ENCODE assay signal across 8 cellular contexts in genomic region chr17:45585037-45585437, GRCh38.
A peak's percentile ranks its signal among the peaks of the same experiment; 100 is the strongest.
DNase-seq lines count a peak whose midpoint lies in the region; ATAC-seq lines count a peak whose summit lies in the region.
"Not testable (repeated sequence)": the region's sequence is repeated elsewhere in the genome, so short reads cannot be mapped to it uniquely, and the experiment has no call there.

No MANE protein-coding gene starts in this region.

- H3K36me3 ChIP-seq in BLaER1 treated with 17β-estradiol and CSF1 and Interleukin-3, amounts not matched to agents 10 nM and 100 nM: peaks cover 4 to 22% (median 19%) of the 10 kb centered on the region in 11 experiments; a peak in 15 of 22 replicates
- not testable (repeated sequence) for H3K36me3 ChIP-seq in SJCRH30; mucosa of rectum (ENCODE audit: control insufficient read depth in 2 of 2, insufficient read depth in 2 of 2, low read length in 2 of 2)

- H3K9ac ChIP-seq in BLaER1 treated with 17β-estradiol and CSF1 and Interleukin-3, amounts not matched to agents 10 nM and 100 nM: peak overlapping the region; percentile 88 to 99 (median 95)
- H3K9ac ChIP-seq in mucosa of rectum (ENCODE audit: low read depth in 1 of 2, low read length in 2 of 2): peak overlapping the region; percentile 56 to 72

- not testable (repeated sequence) for H3K9me3 ChIP-seq in BLaER1 treated with 17β-estradiol and CSF1 and Interleukin-3, amounts not matched to agents 10 nM and 100 nM (replicated peaks in 1 of 11); SJCRH30 (replicated peaks); mucosa of rectum (ENCODE audit: control insufficient read depth in 2 of 2, low read length in 2 of 2)

- not testable (repeated sequence) for H3K27me3 ChIP-seq in BLaER1 treated with 17β-estradiol and CSF1 and Interleukin-3, amounts not matched to agents 10 nM and 100 nM; SJCRH30; mucosa of rectum (ENCODE audit: control insufficient read depth in 2 of 2, insufficient read depth in 2 of 2, low read length in 2 of 2)

- peak overlapping the region; percentile 73 to 94 (median 78) for H3K4me3 ChIP-seq in BLaER1 treated with 17β-estradiol and CSF1 and Interleukin-3, amounts not matched to agents 10 nM and 100 nM
- H3K4me3 ChIP-seq in SJCRH30 (peak overlapping the region; percentile 81), mucosa of rectum (ENCODE audit: low read length in 2 of 2) (peak overlapping the region; percentile 90 to 100)

- peak; percentile 81 to 87 for DNase-seq in SJCRH30
- peak; percentile 89 for DNase-seq in activated naive CD4-positive, alpha-beta T cell treated with Interleukin-2 at 50 U/mL for 16 hours
- DNase-seq in fibroblast of peridontal ligament (ENCODE audit: extremely low read depth): peak; percentile 72
- peak; percentile 77 to 78 (median 77) for DNase-seq in stimulated activated CD4-positive, alpha-beta T cell treated with anti-CD3 and anti-CD28 coated beads, TNF-alpha, amount 100 ng/mL, for 4 hours (ENCODE audit: low read depth in 3 of 3)

- H4K20me1 ChIP-seq in BLaER1 treated with 17β-estradiol and CSF1 and Interleukin-3, amounts not matched to agents 10 nM and 100 nM: peaks cover 0 to 24% (median 6%) of the 10 kb centered on the region in 11 experiments; a peak in 11 of 22 replicates

- peak overlapping the region; percentile 71 to 98 (median 94) for H3K27ac ChIP-seq in BLaER1 treated with 17β-estradiol and CSF1 and Interleukin-3, amounts not matched to agents 10 nM and 100 nM
- peak overlapping the region; percentile 80; the same call in 1 of the 2 replicates for H3K27ac ChIP-seq in SJCRH30
- peak overlapping the region; percentile 86 to 99 for H3K27ac ChIP-seq in mucosa of rectum (ENCODE audit: low read depth in 2 of 2, low read length in 2 of 2)

- peak; percentile 52 for ATAC-seq in GM19351 (IDR thresholded peaks at IDR 0.05; ENCODE audit: unreplicated experiment)
- peak; percentile 71 for ATAC-seq in HG03135 (IDR thresholded peaks at IDR 0.05; ENCODE audit: unreplicated experiment)

- H3K4me1 ChIP-seq in BLaER1 treated with 17β-estradiol and CSF1 and Interleukin-3, amounts not matched to agents 10 nM and 100 nM: peaks cover 12 to 32% (median 27%) of the 10 kb centered on the region in 10 experiments
- not testable (repeated sequence) for H3K4me1 ChIP-seq in SJCRH30
- peaks cover 12 to 21% of the 10 kb centered on the region in 2 donors for H3K4me1 ChIP-seq in mucosa of rectum (ENCODE audit: control insufficient read depth in 2 of 2, insufficient read depth in 2 of 2, low read length in 2 of 2)

- H3K4me2 ChIP-seq in BLaER1 treated with 17β-estradiol and CSF1 and Interleukin-3, amounts not matched to agents 10 nM and 100 nM: peak overlapping the region; percentile 81 to 99 (median 86)

Comparison
In these comparisons a context has a peak if more than half of its experiments do, and no peak if none do; other contexts are left out.
1. Peak in every context shown above with its lines: DNase-seq, ATAC-seq, H3K4me3 ChIP-seq and H3K27ac ChIP-seq.